2 cellular contexts compared by ENCODE assay signal in the genomic region with DNA sequence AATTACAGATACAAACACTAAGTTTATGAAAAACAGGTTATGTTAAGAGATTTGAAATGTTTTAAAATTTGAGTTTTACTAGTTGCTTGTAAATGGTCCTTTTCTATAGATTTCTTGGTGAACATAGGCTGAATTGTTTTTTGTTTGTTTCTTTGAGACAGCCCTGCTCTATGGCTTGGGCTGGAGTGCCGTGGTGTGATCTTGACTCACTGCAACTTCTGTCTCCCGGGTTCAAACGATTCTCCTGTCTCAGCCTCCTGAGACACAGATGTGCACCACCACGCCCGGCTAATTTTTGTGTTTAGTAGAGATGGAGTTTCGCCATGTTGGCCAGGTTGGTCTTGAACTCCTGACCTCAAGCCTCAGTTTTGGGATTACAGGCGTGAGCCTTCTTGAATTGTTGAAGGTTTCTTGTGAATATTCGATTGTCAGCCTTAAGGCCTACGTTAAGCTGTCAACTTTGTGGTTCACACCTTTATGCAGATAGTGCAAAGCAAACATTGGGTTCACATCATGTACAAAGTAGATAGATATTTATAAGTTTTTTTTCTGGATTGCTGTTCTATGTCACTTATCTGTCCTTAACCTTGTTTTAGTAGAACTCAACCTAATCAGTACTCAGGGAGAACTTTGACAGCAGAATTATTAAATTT.
TF ChIP-seq lines count a peak whose summit lies in the region.

No MANE protein-coding gene starts in this region.

TF ChIP-seq in GM12891, 5 proteins besides CTCF, POLR2A, EP300 and RAD21 (continued from another document):
- TF ChIP-seq SPI1 (IDR thresholded peaks at IDR 0.05; ENCODE audit: low read depth, low read length): no peak

TF ChIP-seq in K562, 482 proteins besides CTCF, POLR2A, EP300 and RAD21 (continued from another document):
- TF ChIP-seq TOE1 (IDR thresholded peaks at IDR 0.05; ENCODE audit: borderline replicate concordance) (no peak), TOE1 (CRISPR knock-in tag; IDR thresholded peaks at IDR 0.05; ENCODE audit: borderline replicate concordance, low read depth) (no peak), ZNF696 (CRISPR knock-in tag; conservative IDR thresholded peaks at IDR 0.05) (no peak), KDM4B (IDR thresholded peaks at IDR 0.05; ENCODE audit: borderline replicate concordance in 2 of 2, low read depth in 1 of 2) (no peak), ZNF174 (CRISPR knock-in tag; IDR thresholded peaks at IDR 0.05) (no peak), NFRKB (IDR thresholded peaks at IDR 0.05; ENCODE audit: low read depth) (no peak), CBFB (CRISPR knock-in tag; IDR thresholded peaks at IDR 0.05) (no peak), ZNF507 (tag; conservative IDR thresholded peaks at IDR 0.05) (no peak), SUPT5H (IDR thresholded peaks at IDR 0.05) (no peak), TARDBP (IDR thresholded peaks at IDR 0.05) (no peak), SMC3 (conservative IDR thresholded peaks at IDR 0.05; ENCODE audit: insufficient read depth, low read depth, low read length) (no peak)
- TF ChIP-seq, protein P1, sequence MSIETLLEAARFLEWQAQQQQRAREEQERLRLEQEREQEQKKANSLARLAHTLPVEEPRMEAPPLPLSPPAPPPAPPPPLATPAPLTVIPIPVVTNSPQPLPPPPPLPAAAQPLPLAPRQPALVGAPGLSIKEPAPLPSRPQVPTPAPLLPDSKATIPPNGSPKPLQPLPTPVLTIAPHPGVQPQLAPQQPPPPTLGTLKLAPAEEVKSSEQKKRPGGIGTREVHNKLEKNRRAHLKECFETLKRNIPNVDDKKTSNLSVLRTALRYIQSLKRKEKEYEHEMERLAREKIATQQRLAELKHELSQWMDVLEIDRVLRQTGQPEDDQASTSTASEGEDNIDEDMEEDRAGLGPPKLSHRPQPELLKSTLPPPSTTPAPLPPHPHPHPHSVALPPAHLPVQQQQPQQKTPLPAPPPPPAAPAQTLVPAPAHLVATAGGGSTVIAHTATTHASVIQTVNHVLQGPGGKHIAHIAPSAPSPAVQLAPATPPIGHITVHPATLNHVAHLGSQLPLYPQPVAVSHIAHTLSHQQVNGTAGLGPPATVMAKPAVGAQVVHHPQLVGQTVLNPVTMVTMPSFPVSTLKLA (conservative IDR thresholded peaks at IDR 0.05): no peak
- TF ChIP-seq, protein P2, sequence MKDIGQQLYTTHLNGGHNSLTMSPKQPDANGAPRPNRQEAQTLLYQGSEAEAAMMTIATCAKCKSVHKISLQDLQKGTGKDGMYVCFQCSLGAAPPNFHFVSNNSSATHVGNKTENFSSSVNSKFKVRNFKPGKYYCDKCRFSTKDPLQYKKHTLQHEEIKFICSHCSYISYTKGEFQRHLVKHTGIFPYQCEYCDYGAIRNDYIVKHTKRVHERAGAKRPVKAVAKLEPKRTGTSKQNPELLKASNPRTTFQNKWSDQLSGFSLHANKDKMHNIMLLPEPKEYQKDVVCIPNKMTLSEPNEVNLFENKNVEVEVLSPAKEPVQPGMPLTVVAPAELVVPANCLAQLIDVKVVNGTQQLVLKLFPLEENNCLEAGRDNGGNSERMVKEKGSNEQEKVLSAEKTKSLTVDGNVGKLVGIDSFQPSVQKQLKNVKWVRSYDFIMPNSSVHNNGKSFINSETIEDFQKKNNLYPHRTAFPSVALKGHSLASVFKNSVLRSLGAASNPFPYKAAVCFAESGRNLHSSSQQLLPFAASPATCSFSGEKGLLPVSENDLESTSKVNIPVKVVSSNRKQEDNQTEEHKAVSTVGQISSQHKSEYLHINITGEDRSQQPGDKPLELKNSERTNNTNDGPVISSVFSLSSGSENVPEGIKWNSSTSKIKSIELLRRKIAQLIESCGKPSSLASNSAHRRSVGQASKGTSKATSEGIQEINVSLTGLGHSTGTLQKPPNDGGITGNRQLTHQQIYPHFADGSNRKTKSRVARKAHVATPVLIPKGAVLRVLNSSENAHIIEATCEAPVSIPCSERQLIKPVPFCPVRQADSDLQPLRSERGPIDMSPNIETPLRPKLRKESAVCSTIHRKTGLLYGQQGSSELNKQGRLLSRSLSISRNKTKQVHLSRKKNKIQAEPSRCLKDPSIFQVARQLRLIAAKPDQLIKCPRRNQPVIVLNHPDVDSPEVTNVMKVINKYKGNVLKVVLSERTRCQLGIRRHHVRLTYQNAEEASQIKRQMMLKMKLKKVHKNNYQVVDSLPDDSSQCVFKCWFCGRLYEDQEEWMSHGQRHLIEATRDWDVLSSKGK (CRISPR knock-in tag; IDR thresholded peaks at IDR 0.05): no peak
- TF ChIP-seq, protein P3, sequence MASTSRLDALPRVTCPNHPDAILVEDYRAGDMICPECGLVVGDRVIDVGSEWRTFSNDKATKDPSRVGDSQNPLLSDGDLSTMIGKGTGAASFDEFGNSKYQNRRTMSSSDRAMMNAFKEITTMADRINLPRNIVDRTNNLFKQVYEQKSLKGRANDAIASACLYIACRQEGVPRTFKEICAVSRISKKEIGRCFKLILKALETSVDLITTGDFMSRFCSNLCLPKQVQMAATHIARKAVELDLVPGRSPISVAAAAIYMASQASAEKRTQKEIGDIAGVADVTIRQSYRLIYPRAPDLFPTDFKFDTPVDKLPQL (IDR thresholded peaks at IDR 0.05; ENCODE audit: extremely low read depth, insufficient read length): no peak
- TF ChIP-seq, protein P4, sequence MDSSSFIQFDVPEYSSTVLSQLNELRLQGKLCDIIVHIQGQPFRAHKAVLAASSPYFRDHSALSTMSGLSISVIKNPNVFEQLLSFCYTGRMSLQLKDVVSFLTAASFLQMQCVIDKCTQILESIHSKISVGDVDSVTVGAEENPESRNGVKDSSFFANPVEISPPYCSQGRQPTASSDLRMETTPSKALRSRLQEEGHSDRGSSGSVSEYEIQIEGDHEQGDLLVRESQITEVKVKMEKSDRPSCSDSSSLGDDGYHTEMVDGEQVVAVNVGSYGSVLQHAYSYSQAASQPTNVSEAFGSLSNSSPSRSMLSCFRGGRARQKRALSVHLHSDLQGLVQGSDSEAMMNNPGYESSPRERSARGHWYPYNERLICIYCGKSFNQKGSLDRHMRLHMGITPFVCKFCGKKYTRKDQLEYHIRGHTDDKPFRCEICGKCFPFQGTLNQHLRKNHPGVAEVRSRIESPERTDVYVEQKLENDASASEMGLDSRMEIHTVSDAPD (CRISPR knock-in tag; IDR thresholded peaks at IDR 0.05): no peak
- TF ChIP-seq, protein P5, sequence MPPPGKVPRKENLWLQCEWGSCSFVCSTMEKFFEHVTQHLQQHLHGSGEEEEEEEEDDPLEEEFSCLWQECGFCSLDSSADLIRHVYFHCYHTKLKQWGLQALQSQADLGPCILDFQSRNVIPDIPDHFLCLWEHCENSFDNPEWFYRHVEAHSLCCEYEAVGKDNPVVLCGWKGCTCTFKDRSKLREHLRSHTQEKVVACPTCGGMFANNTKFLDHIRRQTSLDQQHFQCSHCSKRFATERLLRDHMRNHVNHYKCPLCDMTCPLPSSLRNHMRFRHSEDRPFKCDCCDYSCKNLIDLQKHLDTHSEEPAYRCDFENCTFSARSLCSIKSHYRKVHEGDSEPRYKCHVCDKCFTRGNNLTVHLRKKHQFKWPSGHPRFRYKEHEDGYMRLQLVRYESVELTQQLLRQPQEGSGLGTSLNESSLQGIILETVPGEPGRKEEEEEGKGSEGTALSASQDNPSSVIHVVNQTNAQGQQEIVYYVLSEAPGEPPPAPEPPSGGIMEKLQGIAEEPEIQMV (tag; conservative IDR thresholded peaks at IDR 0.05; ENCODE audit: low read depth): no peak
- TF ChIP-seq, protein P6, sequence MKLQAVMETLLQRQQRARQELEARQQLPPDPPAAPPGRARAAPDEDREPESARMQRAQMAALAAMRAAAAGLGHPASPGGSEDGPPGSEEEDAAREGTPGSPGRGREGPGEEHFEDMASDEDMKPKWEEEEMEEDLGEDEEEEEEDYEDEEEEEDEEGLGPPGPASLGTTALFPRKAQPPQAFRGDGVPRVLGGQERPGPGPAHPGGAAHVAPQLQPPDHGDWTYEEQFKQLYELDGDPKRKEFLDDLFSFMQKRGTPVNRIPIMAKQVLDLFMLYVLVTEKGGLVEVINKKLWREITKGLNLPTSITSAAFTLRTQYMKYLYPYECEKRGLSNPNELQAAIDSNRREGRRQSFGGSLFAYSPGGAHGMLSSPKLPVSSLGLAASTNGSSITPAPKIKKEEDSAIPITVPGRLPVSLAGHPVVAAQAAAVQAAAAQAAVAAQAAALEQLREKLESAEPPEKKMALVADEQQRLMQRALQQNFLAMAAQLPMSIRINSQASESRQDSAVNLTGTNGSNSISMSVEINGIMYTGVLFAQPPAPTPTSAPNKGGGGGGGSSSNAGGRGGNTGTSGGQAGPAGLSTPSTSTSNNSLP (IDR thresholded peaks at IDR 0.05; ENCODE audit: borderline replicate concordance, low read depth, low read length): no peak
- TF ChIP-seq, protein P7, sequence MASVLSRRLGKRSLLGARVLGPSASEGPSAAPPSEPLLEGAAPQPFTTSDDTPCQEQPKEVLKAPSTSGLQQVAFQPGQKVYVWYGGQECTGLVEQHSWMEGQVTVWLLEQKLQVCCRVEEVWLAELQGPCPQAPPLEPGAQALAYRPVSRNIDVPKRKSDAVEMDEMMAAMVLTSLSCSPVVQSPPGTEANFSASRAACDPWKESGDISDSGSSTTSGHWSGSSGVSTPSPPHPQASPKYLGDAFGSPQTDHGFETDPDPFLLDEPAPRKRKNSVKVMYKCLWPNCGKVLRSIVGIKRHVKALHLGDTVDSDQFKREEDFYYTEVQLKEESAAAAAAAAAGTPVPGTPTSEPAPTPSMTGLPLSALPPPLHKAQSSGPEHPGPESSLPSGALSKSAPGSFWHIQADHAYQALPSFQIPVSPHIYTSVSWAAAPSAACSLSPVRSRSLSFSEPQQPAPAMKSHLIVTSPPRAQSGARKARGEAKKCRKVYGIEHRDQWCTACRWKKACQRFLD (CRISPR knock-in tag; IDR thresholded peaks at IDR 0.05): no peak
